24 cellular contexts compared by ENCODE assay signal in genomic region chr1:17646444-17647287, GRCh38.
DNase-seq lines count a peak whose midpoint lies in the region; ATAC-seq, FAIRE-seq and TF ChIP-seq lines count a peak whose summit lies in the region.
"Had no signal": no experiment of that assay in that cellular context is flagged by ENCODE, and none has a peak within 500 bp of the region (broad histone marks: within the 10 kb centered on the region; RNA-seq: fewer than 3 reads in every experiment).

No MANE protein-coding gene starts in this region.

- ATAC-seq in PC-3 (no peak), right lobe of liver (peak in 3 of 4 donors; percentile 4 to 11 (median 5)), GM19351 (IDR thresholded peaks at IDR 0.05; ENCODE audit: unreplicated experiment) (no peak)
- ATAC-seq: T-helper 17 cell, upper lobe of right lung had no signal

- FAIRE-seq in small intestine (lab: Jason Lieb, UNC): no peak
- FAIRE-seq: keratinocyte had no signal

- POLR2A ChIA-PET in PC-3 (lab: Charles Lee; ENCODE audit: unreplicated experiment): no interaction called here

- peak overlapping the region in 2 of 11 experiments; percentile 25 to 38; a peak in 3 of 22 replicates for H3K9ac ChIP-seq in BLaER1 treated with 17β-estradiol and CSF1 and Interleukin-3, amounts not matched to agents 10 nM and 100 nM
- no peak overlapping the region for H3K9ac ChIP-seq in PC-3 (ENCODE audit: low read length)
- H3K9ac ChIP-seq: BLaER1, parathyroid adenoma had no signal

- H3F3A ChIP-seq in PC-3 (ENCODE audit: low read length, unreplicated experiment): no peaks in the 10 kb centered on the region

- TF ChIP-seq POLR2A in right lobe of liver (IDR thresholded peaks at IDR 0.05): no peak

- no peaks in the 10 kb centered on the region for H3K9me3 ChIP-seq in BLaER1 treated with 17β-estradiol and CSF1 and Interleukin-3, amounts not matched to agents 10 nM and 100 nM (replicated peaks in 1 of 11)
- H3K9me3 ChIP-seq in PC-3 (ENCODE audit: low read length) (no peaks in the 10 kb centered on the region), right lobe of liver (no peaks in the 10 kb centered on the region), small intestine (ENCODE audit: control insufficient read depth, low read depth) (no peaks in the 10 kb centered on the region)
- H3K9me3 ChIP-seq: BLaER1, Caco-2, MG63, upper lobe of right lung had no signal

- TF ChIP-seq CTCF in PC-3 (conservative IDR thresholded peaks at IDR 0.05; ENCODE audit: low read depth, low read length) (peak; percentile 12; the same call in 1 of the 2 replicates), choroid plexus epithelial cell (conservative IDR thresholded peaks at IDR 0.05; ENCODE audit: low read depth, low read length) (peak; percentile 3), right lobe of liver (IDR thresholded peaks at IDR 0.05) (no peak)

- no peaks in the 10 kb centered on the region for H3K27me3 ChIP-seq in BLaER1 treated with 17β-estradiol and CSF1 and Interleukin-3, amounts not matched to agents 10 nM and 100 nM
- H3K27me3 ChIP-seq in PC-3 (ENCODE audit: low read length): no peaks in the 10 kb centered on the region
- no peaks in the 10 kb centered on the region for H3K27me3 ChIP-seq in right lobe of liver
- H3K27me3 ChIP-seq in small intestine (ENCODE audit: control insufficient read depth in 2 of 2, insufficient read depth in 2 of 2, low read length in 2 of 2): no peaks in the 10 kb centered on the region
- H3K27me3 ChIP-seq: BLaER1, MG63, upper lobe of right lung had no signal

- 84% methylated on average over 5 of the region's 32 CpGs for WGBS in right lobe of liver (ENCODE audit: insufficient coverage, low coverage, low lambda C conversion rate, missing lambda C conversion rate)
- WGBS in small intestine, 3 donors: 81 to 90% (median 89%) methylated on average over 32 of the region's 32 CpGs

- peak overlapping the region in 9 of 11 experiments; percentile 5 to 100 (median 42); a peak in 14 of 22 replicates for H3K27ac ChIP-seq in BLaER1 treated with 17β-estradiol and CSF1 and Interleukin-3, amounts not matched to agents 10 nM and 100 nM
- no peak overlapping the region for H3K27ac ChIP-seq in PC-3 (ENCODE audit: low read length)
- no peak overlapping the region for H3K27ac ChIP-seq in right lobe of liver
- H3K27ac ChIP-seq in small intestine (ENCODE audit: low read depth in 1 of 2, low read length in 1 of 2): no peak overlapping the region
- H3K27ac ChIP-seq: BLaER1, parathyroid adenoma, upper lobe of right lung had no signal

- H3K4me1 ChIP-seq in BLaER1 treated with 17β-estradiol and CSF1 and Interleukin-3, amounts not matched to agents 10 nM and 100 nM: peaks cover 0 to 98% (median 49%) of the 10 kb centered on the region in 10 experiments; a peak in 13 of 20 replicates
- H3K4me1 ChIP-seq in PC-3 (ENCODE audit: insufficient read depth, low read length): no peaks in the 10 kb centered on the region
- H3K4me1 ChIP-seq in right lobe of liver: no peaks in the 10 kb centered on the region
- no peaks in the 10 kb centered on the region for H3K4me1 ChIP-seq in small intestine (ENCODE audit: control insufficient read depth in 2 of 2, insufficient read depth in 1 of 2, low read depth in 1 of 2, low read length in 1 of 2)
- H3K4me1 ChIP-seq: BLaER1, Caco-2, parathyroid adenoma, upper lobe of right lung had no signal

- peak overlapping the region in 1 of 11 experiments; percentile 20; a peak in 2 of 22 replicates for H3K4me2 ChIP-seq in BLaER1 treated with 17β-estradiol and CSF1 and Interleukin-3, amounts not matched to agents 10 nM and 100 nM
- H3K4me2 ChIP-seq in PC-3 (ENCODE audit: low read length): no peak overlapping the region
- H3K4me2 ChIP-seq: BLaER1 had no signal

- H3K9me2 ChIP-seq in PC-3 (replicated peaks; ENCODE audit: low read length): no peaks in the 10 kb centered on the region

- peaks cover 0 to 39% (median 0%) of the 10 kb centered on the region in 11 experiments; a peak in 4 of 22 replicates for H4K20me1 ChIP-seq in BLaER1 treated with 17β-estradiol and CSF1 and Interleukin-3, amounts not matched to agents 10 nM and 100 nM
- no peaks in the 10 kb centered on the region for H4K20me1 ChIP-seq in PC-3 (ENCODE audit: low read length)
- H4K20me1 ChIP-seq: BLaER1 had no signal

- intact Hi-C loops in PC-3 (cut with micrococcal nuclease) (no loop called here), right lobe of liver (cut with DNase I) (no loop called here)

- DNase-seq in PC-3 (no peak), choroid plexus epithelial cell (ENCODE audit: low read depth) (no peak), right lobe of liver (no peak), small intestine (no peak), HCEC 1CT (no peak)
- DNase-seq in central memory CD4-positive, alpha-beta T cell: no peak
- DNase-seq: activated CD4-positive, alpha-beta T cell treated with anti-CD3 and anti-CD28 coated beads for 48 hours; activated CD8-positive, alpha-beta memory T cell treated with anti-CD3 and anti-CD28 coated beads for 24 hours; activated effector memory CD4-positive, alpha-beta T cell treated with Interleukin-2 at 50 U/mL for 16 hours; activated naive CD8-positive, alpha-beta T cell treated with anti-CD3 and anti-CD28 coated beads for 36 hours; Caco-2; DMS79; GDM1; MG63; NCI-H2029; NCI-H526 treated with DMSO at 0.1 percent for 48 hours; stimulated activated CD4-positive, alpha-beta T cell treated with anti-CD3 and anti-CD28 coated beads, Interleukin-2, amount 100 ng/mL, for 48 hours; T-helper 17 cell; upper lobe of right lung had no signal

- H3K79me2 ChIP-seq in PC-3 (ENCODE audit: low read length): no peaks in the 10 kb centered on the region
- H3K79me2 ChIP-seq: parathyroid adenoma had no signal

- BruUV-seq in PC-3 (replicated peaks; lab: Mats Ljungman, UMichigan): no TSS peak

- no peak overlapping the region for H2AFZ ChIP-seq in PC-3 (ENCODE audit: low read length)
- H2AFZ ChIP-seq: parathyroid adenoma had no signal

- H3K36me3 ChIP-seq in BLaER1 treated with 17β-estradiol and CSF1 and Interleukin-3, amounts not matched to agents 10 nM and 100 nM: peaks cover 11 to 100% (median 86%) of the 10 kb centered on the region in 11 experiments; a peak in 19 of 22 replicates
- H3K36me3 ChIP-seq in PC-3 (ENCODE audit: low read depth, low read length) (no peaks in the 10 kb centered on the region), right lobe of liver (peaks cover 0 to 78% (median 36%) of the 10 kb centered on the region in 4 donors), small intestine (ENCODE audit: control insufficient read depth in 2 of 2, insufficient read depth in 2 of 2, low read length in 2 of 2) (peaks cover 0 to 2% of the 10 kb centered on the region in 2 donors)
- H3K36me3 ChIP-seq: MG63 had no signal

- no peak overlapping the region for H3K4me3 ChIP-seq in BLaER1 treated with 17β-estradiol and CSF1 and Interleukin-3, amounts not matched to agents 10 nM and 100 nM
- H3K4me3 ChIP-seq in PC-3 (ENCODE audit: low read length) (no peak overlapping the region), choroid plexus epithelial cell (ENCODE audit: low read depth, low read length) (no peak overlapping the region), right lobe of liver (no peak overlapping the region), small intestine (ENCODE audit: low read depth in 1 of 2, low read length in 2 of 2) (no peak overlapping the region)
- H3K4me3 ChIP-seq: BLaER1, MG63, upper lobe of right lung had no signal

- CTCF ChIA-PET in PC-3 (lab: Charles Lee): no interaction called here

Comparison
In these comparisons a context has a peak if more than half of its experiments do, and no peak if none do; other contexts are left out.
1. H3K27ac ChIP-seq: peak in BLaER1 treated with 17β-estradiol and CSF1 and Interleukin-3, amounts not matched to agents 10 nM and 100 nM (9 of 11); none in PC-3 (single experiment), right lobe of liver (0 of 3) and small intestine (0 of 2).
2. ATAC-seq: peak in right lobe of liver (3 of 4); none in PC-3 (single experiment) and GM19351 (single experiment).
3. CTCF ChIP-seq: peak in PC-3 (single experiment) and choroid plexus epithelial cell (single experiment); none in right lobe of liver (0 of 4).